In the genomic region with DNA sequence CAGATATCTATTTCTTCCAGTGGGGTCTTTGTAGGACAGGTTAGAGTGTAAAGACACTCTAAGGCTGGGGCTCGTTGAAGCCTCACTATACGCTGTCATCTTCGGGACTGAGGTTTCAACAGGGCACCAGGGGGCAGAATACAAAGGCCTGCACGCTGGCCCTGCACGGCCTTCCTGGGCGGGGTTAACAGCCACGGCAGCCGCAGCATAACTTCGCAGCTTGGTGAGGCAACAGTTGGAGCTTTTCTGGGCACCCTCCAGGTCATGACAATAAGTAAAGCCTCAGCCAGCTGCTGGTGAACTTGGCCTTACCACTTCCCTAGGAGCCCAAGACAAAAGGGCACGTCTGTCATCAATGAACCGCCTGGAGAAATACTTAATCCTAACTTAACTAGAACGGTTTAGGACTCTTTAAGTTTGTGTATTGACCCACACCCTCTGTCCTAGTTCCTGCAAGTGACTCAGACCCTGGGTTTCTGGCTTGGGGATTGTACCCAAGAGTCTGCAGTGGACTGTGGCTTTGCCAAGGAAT, we compare ENCODE assay signal across 1 cellular context.
TF ChIP-seq lines count a peak whose summit lies in the region.

No MANE protein-coding gene starts in this region.

TF ChIP-seq in HepG2, 621 proteins besides CTCF, POLR2A, EP300 and RAD21 (continued from another document and continues in another):
- TF ChIP-seq, protein P1, sequence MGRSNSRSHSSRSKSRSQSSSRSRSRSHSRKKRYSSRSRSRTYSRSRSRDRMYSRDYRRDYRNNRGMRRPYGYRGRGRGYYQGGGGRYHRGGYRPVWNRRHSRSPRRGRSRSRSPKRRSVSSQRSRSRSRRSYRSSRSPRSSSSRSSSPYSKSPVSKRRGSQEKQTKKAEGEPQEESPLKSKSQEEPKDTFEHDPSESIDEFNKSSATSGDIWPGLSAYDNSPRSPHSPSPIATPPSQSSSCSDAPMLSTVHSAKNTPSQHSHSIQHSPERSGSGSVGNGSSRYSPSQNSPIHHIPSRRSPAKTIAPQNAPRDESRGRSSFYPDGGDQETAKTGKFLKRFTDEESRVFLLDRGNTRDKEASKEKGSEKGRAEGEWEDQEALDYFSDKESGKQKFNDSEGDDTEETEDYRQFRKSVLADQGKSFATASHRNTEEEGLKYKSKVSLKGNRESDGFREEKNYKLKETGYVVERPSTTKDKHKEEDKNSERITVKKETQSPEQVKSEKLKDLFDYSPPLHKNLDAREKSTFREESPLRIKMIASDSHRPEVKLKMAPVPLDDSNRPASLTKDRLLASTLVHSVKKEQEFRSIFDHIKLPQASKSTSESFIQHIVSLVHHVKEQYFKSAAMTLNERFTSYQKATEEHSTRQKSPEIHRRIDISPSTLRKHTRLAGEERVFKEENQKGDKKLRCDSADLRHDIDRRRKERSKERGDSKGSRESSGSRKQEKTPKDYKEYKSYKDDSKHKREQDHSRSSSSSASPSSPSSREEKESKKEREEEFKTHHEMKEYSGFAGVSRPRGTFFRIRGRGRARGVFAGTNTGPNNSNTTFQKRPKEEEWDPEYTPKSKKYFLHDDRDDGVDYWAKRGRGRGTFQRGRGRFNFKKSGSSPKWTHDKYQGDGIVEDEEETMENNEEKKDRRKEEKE (IDR thresholded peaks at IDR 0.05), result no peak
- TF ChIP-seq, protein P2, sequence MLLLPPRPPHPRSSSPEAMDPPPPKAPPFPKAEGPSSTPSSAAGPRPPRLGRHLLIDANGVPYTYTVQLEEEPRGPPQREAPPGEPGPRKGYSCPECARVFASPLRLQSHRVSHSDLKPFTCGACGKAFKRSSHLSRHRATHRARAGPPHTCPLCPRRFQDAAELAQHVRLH (CRISPR knock-in tag; IDR thresholded peaks at IDR 0.05; ENCODE audit: borderline replicate concordance, low read depth), result 0 out of 2 replicates have a peak, but pooled peaks have one; percentile 47
- TF ChIP-seq TAF1 (CRISPR knock-in tag; IDR thresholded peaks at IDR 0.05), result 0 out of 2 replicates have a peak, but pooled peaks have one; percentile 25
- no peak for TF ChIP-seq NFE2L1 (CRISPR knock-in tag; IDR thresholded peaks at IDR 0.05; ENCODE audit: borderline replicate concordance)
- TF ChIP-seq, protein P3, sequence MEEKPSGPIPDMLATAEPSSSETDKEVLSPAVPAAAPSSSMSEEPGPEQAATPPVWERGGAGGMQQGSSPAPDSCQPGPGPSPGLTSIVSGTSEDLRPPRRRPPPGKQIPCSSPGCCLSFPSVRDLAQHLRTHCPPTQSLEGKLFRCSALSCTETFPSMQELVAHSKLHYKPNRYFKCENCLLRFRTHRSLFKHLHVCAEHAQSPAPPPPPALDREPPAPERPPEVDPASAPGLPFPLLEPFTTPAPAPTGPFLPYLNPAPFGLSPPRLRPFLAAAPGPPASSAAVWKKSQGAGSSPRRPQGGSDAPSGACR (CRISPR knock-in tag; IDR thresholded peaks at IDR 0.05), result no peak
- TF ChIP-seq ZNF121 (CRISPR knock-in tag; IDR thresholded peaks at IDR 0.05), result no peak
- no peak for TF ChIP-seq GLI4 (CRISPR knock-in tag; IDR thresholded peaks at IDR 0.05; ENCODE audit: borderline replicate concordance)
- TF ChIP-seq ZNF292 (CRISPR knock-in tag; IDR thresholded peaks at IDR 0.05; ENCODE audit: borderline replicate concordance, low read depth), result peak; percentile 69; the same call in 1 of the 2 replicates
- TF ChIP-seq TEAD3 (CRISPR knock-in tag; optimal IDR thresholded peaks at IDR 0.05; ENCODE audit: borderline replicate concordance), result no peak
- no peak for TF ChIP-seq POLR2G (IDR thresholded peaks at IDR 0.05; ENCODE audit: low read depth, low read length)
- TF ChIP-seq, protein P4, sequence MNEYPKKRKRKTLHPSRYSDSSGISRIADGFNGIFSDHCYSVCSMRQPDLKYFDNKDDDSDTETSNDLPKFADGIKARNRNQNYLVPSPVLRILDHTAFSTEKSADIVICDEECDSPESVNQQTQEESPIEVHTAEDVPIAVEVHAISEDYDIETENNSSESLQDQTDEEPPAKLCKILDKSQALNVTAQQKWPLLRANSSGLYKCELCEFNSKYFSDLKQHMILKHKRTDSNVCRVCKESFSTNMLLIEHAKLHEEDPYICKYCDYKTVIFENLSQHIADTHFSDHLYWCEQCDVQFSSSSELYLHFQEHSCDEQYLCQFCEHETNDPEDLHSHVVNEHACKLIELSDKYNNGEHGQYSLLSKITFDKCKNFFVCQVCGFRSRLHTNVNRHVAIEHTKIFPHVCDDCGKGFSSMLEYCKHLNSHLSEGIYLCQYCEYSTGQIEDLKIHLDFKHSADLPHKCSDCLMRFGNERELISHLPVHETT (CRISPR knock-in tag; conservative IDR thresholded peaks at IDR 0.05), result no peak
- 0 out of 2 replicates have a peak, but pooled peaks have one; percentile 22 for TF ChIP-seq NR2C2 (CRISPR knock-in tag; IDR thresholded peaks at IDR 0.05; ENCODE audit: borderline replicate concordance)
- TF ChIP-seq, protein P5, sequence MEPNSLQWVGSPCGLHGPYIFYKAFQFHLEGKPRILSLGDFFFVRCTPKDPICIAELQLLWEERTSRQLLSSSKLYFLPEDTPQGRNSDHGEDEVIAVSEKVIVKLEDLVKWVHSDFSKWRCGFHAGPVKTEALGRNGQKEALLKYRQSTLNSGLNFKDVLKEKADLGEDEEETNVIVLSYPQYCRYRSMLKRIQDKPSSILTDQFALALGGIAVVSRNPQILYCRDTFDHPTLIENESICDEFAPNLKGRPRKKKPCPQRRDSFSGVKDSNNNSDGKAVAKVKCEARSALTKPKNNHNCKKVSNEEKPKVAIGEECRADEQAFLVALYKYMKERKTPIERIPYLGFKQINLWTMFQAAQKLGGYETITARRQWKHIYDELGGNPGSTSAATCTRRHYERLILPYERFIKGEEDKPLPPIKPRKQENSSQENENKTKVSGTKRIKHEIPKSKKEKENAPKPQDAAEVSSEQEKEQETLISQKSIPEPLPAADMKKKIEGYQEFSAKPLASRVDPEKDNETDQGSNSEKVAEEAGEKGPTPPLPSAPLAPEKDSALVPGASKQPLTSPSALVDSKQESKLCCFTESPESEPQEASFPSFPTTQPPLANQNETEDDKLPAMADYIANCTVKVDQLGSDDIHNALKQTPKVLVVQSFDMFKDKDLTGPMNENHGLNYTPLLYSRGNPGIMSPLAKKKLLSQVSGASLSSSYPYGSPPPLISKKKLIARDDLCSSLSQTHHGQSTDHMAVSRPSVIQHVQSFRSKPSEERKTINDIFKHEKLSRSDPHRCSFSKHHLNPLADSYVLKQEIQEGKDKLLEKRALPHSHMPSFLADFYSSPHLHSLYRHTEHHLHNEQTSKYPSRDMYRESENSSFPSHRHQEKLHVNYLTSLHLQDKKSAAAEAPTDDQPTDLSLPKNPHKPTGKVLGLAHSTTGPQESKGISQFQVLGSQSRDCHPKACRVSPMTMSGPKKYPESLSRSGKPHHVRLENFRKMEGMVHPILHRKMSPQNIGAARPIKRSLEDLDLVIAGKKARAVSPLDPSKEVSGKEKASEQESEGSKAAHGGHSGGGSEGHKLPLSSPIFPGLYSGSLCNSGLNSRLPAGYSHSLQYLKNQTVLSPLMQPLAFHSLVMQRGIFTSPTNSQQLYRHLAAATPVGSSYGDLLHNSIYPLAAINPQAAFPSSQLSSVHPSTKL (CRISPR knock-in tag; IDR thresholded peaks at IDR 0.05), result peak; percentile 61
- TF ChIP-seq, protein P6, sequence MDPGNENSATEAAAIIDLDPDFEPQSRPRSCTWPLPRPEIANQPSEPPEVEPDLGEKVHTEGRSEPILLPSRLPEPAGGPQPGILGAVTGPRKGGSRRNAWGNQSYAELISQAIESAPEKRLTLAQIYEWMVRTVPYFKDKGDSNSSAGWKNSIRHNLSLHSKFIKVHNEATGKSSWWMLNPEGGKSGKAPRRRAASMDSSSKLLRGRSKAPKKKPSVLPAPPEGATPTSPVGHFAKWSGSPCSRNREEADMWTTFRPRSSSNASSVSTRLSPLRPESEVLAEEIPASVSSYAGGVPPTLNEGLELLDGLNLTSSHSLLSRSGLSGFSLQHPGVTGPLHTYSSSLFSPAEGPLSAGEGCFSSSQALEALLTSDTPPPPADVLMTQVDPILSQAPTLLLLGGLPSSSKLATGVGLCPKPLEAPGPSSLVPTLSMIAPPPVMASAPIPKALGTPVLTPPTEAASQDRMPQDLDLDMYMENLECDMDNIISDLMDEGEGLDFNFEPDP (CRISPR knock-in tag; conservative IDR thresholded peaks at IDR 0.05), result no peak
- TF ChIP-seq SMAD1 (CRISPR knock-in tag; IDR thresholded peaks at IDR 0.05; ENCODE audit: borderline replicate concordance, low read depth), result no peak
- no peak for TF ChIP-seq MAF1 (CRISPR knock-in tag; IDR thresholded peaks at IDR 0.05; ENCODE audit: borderline replicate concordance)
- TF ChIP-seq TP53 (CRISPR knock-in tag; conservative IDR thresholded peaks at IDR 0.05), result 0 out of 2 replicates have a peak, but pooled peaks have one; percentile 57
- TF ChIP-seq, protein P7, sequence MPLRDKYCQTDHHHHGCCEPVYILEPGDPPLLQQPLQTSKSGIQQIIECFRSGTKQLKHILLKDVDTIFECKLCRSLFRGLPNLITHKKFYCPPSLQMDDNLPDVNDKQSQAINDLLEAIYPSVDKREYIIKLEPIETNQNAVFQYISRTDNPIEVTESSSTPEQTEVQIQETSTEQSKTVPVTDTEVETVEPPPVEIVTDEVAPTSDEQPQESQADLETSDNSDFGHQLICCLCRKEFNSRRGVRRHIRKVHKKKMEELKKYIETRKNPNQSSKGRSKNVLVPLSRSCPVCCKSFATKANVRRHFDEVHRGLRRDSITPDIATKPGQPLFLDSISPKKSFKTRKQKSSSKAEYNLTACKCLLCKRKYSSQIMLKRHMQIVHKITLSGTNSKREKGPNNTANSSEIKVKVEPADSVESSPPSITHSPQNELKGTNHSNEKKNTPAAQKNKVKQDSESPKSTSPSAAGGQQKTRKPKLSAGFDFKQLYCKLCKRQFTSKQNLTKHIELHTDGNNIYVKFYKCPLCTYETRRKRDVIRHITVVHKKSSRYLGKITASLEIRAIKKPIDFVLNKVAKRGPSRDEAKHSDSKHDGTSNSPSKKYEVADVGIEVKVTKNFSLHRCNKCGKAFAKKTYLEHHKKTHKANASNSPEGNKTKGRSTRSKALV (CRISPR knock-in tag; IDR thresholded peaks at IDR 0.05), result no peak
- no peak for TF ChIP-seq MED8 (CRISPR knock-in tag; IDR thresholded peaks at IDR 0.05; ENCODE audit: insufficient replicate concordance)
- no peak for TF ChIP-seq ZBTB8A (CRISPR knock-in tag; IDR thresholded peaks at IDR 0.05; ENCODE audit: borderline replicate concordance, low read depth)
- TF ChIP-seq REXO4 (CRISPR knock-in tag; IDR thresholded peaks at IDR 0.05; ENCODE audit: borderline replicate concordance), result no peak
- no peak for TF ChIP-seq ZFP36L1 (CRISPR knock-in tag; IDR thresholded peaks at IDR 0.05)
- TF ChIP-seq TBL1XR1 (IDR thresholded peaks at IDR 0.05; ENCODE audit: borderline replicate concordance, low read length, partially characterized antibody), result peak; percentile 11
- no peak for TF ChIP-seq GZF1 (CRISPR knock-in tag; IDR thresholded peaks at IDR 0.05)
- no peak for TF ChIP-seq ZNF879 (CRISPR knock-in tag; IDR thresholded peaks at IDR 0.05)
- no peak; the same call in 1 of the 2 replicates for TF ChIP-seq TGIF2 (CRISPR knock-in tag; IDR thresholded peaks at IDR 0.05)
- TF ChIP-seq ZNF850 (CRISPR knock-in tag; conservative IDR thresholded peaks at IDR 0.05), result no peak
- no peak for TF ChIP-seq ZBTB42 (CRISPR knock-in tag; IDR thresholded peaks at IDR 0.05)
- no peak for TF ChIP-seq NFATC3 (CRISPR knock-in tag; IDR thresholded peaks at IDR 0.05)
- no peak for TF ChIP-seq ZNF382 (CRISPR knock-in tag; IDR thresholded peaks at IDR 0.05; ENCODE audit: borderline replicate concordance)
- TF ChIP-seq, protein P8, sequence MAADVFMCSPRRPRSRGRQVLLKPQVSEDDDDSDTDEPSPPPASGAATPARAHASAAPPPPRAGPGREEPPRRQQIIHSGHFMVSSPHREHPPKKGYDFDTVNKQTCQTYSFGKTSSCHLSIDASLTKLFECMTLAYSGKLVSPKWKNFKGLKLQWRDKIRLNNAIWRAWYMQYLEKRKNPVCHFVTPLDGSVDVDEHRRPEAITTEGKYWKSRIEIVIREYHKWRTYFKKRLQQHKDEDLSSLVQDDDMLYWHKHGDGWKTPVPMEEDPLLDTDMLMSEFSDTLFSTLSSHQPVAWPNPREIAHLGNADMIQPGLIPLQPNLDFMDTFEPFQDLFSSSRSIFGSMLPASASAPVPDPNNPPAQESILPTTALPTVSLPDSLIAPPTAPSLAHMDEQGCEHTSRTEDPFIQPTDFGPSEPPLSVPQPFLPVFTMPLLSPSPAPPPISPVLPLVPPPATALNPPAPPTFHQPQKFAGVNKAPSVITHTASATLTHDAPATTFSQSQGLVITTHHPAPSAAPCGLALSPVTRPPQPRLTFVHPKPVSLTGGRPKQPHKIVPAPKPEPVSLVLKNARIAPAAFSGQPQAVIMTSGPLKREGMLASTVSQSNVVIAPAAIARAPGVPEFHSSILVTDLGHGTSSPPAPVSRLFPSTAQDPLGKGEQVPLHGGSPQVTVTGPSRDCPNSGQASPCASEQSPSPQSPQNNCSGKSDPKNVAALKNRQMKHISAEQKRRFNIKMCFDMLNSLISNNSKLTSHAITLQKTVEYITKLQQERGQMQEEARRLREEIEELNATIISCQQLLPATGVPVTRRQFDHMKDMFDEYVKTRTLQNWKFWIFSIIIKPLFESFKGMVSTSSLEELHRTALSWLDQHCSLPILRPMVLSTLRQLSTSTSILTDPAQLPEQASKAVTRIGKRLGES (CRISPR knock-in tag; IDR thresholded peaks at IDR 0.05; ENCODE audit: borderline replicate concordance), result no peak
- no peak for TF ChIP-seq ZNF777 (CRISPR knock-in tag; IDR thresholded peaks at IDR 0.05)
- TF ChIP-seq ZBTB43 (CRISPR knock-in tag; conservative IDR thresholded peaks at IDR 0.05), result no peak
- TF ChIP-seq, protein P9, sequence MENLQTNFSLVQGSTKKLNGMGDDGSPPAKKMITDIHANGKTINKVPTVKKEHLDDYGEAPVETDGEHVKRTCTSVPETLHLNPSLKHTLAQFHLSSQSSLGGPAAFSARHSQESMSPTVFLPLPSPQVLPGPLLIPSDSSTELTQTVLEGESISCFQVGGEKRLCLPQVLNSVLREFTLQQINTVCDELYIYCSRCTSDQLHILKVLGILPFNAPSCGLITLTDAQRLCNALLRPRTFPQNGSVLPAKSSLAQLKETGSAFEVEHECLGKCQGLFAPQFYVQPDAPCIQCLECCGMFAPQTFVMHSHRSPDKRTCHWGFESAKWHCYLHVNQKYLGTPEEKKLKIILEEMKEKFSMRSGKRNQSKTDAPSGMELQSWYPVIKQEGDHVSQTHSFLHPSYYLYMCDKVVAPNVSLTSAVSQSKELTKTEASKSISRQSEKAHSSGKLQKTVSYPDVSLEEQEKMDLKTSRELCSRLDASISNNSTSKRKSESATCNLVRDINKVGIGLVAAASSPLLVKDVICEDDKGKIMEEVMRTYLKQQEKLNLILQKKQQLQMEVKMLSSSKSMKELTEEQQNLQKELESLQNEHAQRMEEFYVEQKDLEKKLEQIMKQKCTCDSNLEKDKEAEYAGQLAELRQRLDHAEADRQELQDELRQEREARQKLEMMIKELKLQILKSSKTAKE (CRISPR knock-in tag; IDR thresholded peaks at IDR 0.05; ENCODE audit: borderline replicate concordance), result no peak
- TF ChIP-seq MLLT10 (CRISPR knock-in tag; IDR thresholded peaks at IDR 0.05), result no peak
